23 cellular contexts compared by ENCODE assay signal in genomic region chr13:114204894-114205293, GRCh38. TPM values are rescaled to one million over a fixed set of nuclear protein-coding genes. Genes with fewer than 3 reads are reported as not detected.
DNase-seq lines count a peak whose midpoint lies in the region; ATAC-seq, FAIRE-seq and TF ChIP-seq lines count a peak whose summit lies in the region.
"Had no signal": no experiment of that assay in that cellular context is flagged by ENCODE, and none has a peak within 500 bp of the region (broad histone marks: within the 10 kb centered on the region; RNA-seq: fewer than 3 reads in every experiment).

No MANE protein-coding gene starts in this region.

- no peak overlapping the region for H3K4me3 ChIP-seq in keratinocyte (ENCODE audit: control insufficient read depth in 2 of 3, extremely low read depth in 1 of 3, insufficient read depth in 2 of 3, low read depth in 1 of 3, low read length in 3 of 3)
- no peak overlapping the region for H3K4me3 ChIP-seq in left ventricle myocardium inferior
- H3K4me3 ChIP-seq: BLaER1 had no signal

- H3K9me1 ChIP-seq in keratinocyte (ENCODE audit: control insufficient read depth, extremely low read depth, insufficient read depth, low read length): no peaks in the 10 kb centered on the region

- peaks cover 7% of the 10 kb centered on the region for H3K9me3 Mint-ChIP-seq in activated CD4-positive, alpha-beta T cell treated with anti-CD3 and anti-CD28 coated beads for 36 hours (ENCODE audit: low read depth)
- H3K9me3 Mint-ChIP-seq in activated CD4-positive, alpha-beta T cell treated with anti-CD3 and anti-CD28 coated beads, Interleukin-2, amount 10 ng/mL, durations not matched to agents 7 days and 5 days: peaks cover 26% of the 10 kb centered on the region
- H3K9me3 Mint-ChIP-seq in activated naive CD4-positive, alpha-beta T cell treated with anti-CD3 and anti-CD28 coated beads for 36 hours: peaks cover 8% of the 10 kb centered on the region
- peaks cover 61% of the 10 kb centered on the region for H3K9me3 Mint-ChIP-seq in nephron progenitor cell
- H3K9me3 Mint-ChIP-seq: CD8-positive, alpha-beta T cell had no signal

- no peak overlapping the region for H3K27ac Mint-ChIP-seq in activated CD4-positive, alpha-beta T cell treated with anti-CD3 and anti-CD28 coated beads for 36 hours
- H3K27ac Mint-ChIP-seq in activated CD4-positive, alpha-beta T cell treated with anti-CD3 and anti-CD28 coated beads, Interleukin-2, amount 10 ng/mL, durations not matched to agents 7 days and 5 days: no peak overlapping the region
- H3K27ac Mint-ChIP-seq in activated naive CD4-positive, alpha-beta T cell treated with anti-CD3 and anti-CD28 coated beads for 36 hours: no peak overlapping the region
- H3K27ac Mint-ChIP-seq in T-helper 17 cell (peak overlapping the region; percentile 19), nephron progenitor cell (no peak overlapping the region)
- H3K27ac Mint-ChIP-seq: CD14-positive monocyte; CD8-positive, alpha-beta T cell; HFFc6 had no signal

- H3K9me3 ChIP-seq in T-helper 17 cell (ENCODE audit: control insufficient read depth, low read length, poor library complexity, severe bottlenecking) (no peaks in the 10 kb centered on the region), keratinocyte (ENCODE audit: control insufficient read depth, low read depth, low read length) (peaks cover 1% of the 10 kb centered on the region), left ventricle myocardium inferior (replicated peaks) (peaks cover 10% of the 10 kb centered on the region)

- TF ChIP-seq CTCF in keratinocyte (optimal IDR thresholded peaks at IDR 0.05 in 1 of 3, IDR thresholded peaks at IDR 0.05 in 1 of 3, conservative IDR thresholded peaks at IDR 0.05 in 1 of 3; ENCODE audit: extremely low read depth in 1 of 3, insufficient read depth in 2 of 3, low read length in 3 of 3): no peak
- no peak for TF ChIP-seq CTCF in nephron progenitor cell (IDR thresholded peaks at IDR 0.05)
- no peak for TF ChIP-seq CTCF in left ventricle myocardium inferior (IDR thresholded peaks at IDR 0.05; ENCODE audit: borderline replicate concordance)

- DNase-seq in activated CD4-positive, alpha-beta T cell treated with anti-CD3 and anti-CD28 coated beads for 36 hours: no peak
- DNase-seq in activated CD4-positive, alpha-beta T cell treated with anti-CD3 and anti-CD28 coated beads, Interleukin-2, amount 10 ng/mL, durations not matched to agents 7 days and 5 days: no peak
- peak; percentile 22 for DNase-seq in activated naive CD4-positive, alpha-beta T cell treated with anti-CD3 and anti-CD28 coated beads for 36 hours
- DNase-seq in activated naive CD4-positive, alpha-beta T cell (lab: John Stamatoyannopoulos, UW): no peak
- DNase-seq in T-helper 17 cell: no peak
- DNase-seq in keratinocyte (ENCODE audit: low read depth, low spot score): no peak
- DNase-seq in nephron progenitor cell: no peak
- no peak for DNase-seq in left ventricle myocardium inferior
- DNase-seq: 8988T; Calu3; CD8-positive, alpha-beta T cell; DMS79 treated with DMSO at 0.1 percent for 48 hours; GF-D8; GOT3; H7; HFFc6 had no signal

- H3K27me3 ChIP-seq in keratinocyte (ENCODE audit: control insufficient read depth, extremely low read depth, insufficient read depth, low read length) (peaks cover 8% of the 10 kb centered on the region), left ventricle myocardium inferior (ENCODE audit: low read depth) (peaks cover 42% of the 10 kb centered on the region)
- H3K27me3 ChIP-seq: BLaER1 had no signal

- H3K27ac ChIP-seq in keratinocyte (ENCODE audit: control insufficient read depth, insufficient read depth, low read length) (no peak overlapping the region), left ventricle myocardium inferior (replicated peaks) (no peak overlapping the region)
- H3K27ac ChIP-seq: BLaER1, HL-60 had no signal

- intact Hi-C loops in activated CD4-positive, alpha-beta T cell treated with anti-CD3 and anti-CD28 coated beads for 36 hours (cut with DNase I, micrococcal nuclease): no loop called here
- intact Hi-C loops in activated naive CD4-positive, alpha-beta T cell treated with anti-CD3 and anti-CD28 coated beads for 36 hours (cut with micrococcal nuclease): no loop called here
- intact Hi-C loops in left ventricle myocardium inferior (cut with micrococcal nuclease): no loop called here

- ATAC-seq in activated CD4-positive, alpha-beta T cell treated with anti-CD3 and anti-CD28 coated beads for 36 hours: peak; percentile 70
- no peak for ATAC-seq in T-helper 17 cell
- ATAC-seq: CD8-positive, alpha-beta T cell; HCT116 had no signal

- no peaks in the 10 kb centered on the region for H3K36me3 Mint-ChIP-seq in activated CD4-positive, alpha-beta T cell treated with anti-CD3 and anti-CD28 coated beads for 36 hours (ENCODE audit: low read depth)
- peaks cover 11% of the 10 kb centered on the region for H3K36me3 Mint-ChIP-seq in activated CD4-positive, alpha-beta T cell treated with anti-CD3 and anti-CD28 coated beads, Interleukin-2, amount 10 ng/mL, durations not matched to agents 7 days and 5 days (ENCODE audit: low read depth)
- no peaks in the 10 kb centered on the region for H3K36me3 Mint-ChIP-seq in activated naive CD4-positive, alpha-beta T cell treated with anti-CD3 and anti-CD28 coated beads for 36 hours (ENCODE audit: low read depth)
- no peaks in the 10 kb centered on the region for H3K36me3 Mint-ChIP-seq in T-helper 17 cell (ENCODE audit: low read depth)
- no peaks in the 10 kb centered on the region for H3K36me3 Mint-ChIP-seq in nephron progenitor cell (ENCODE audit: low read depth)
- H3K36me3 Mint-ChIP-seq: CD14-positive monocyte; CD8-positive, alpha-beta T cell had no signal

- dilution Hi-C loops in keratinocyte (cut with MboI; ENCODE audit: extremely low pct_ligation_motif_present, low sequenced_read_pairs): no loop called here

- CTCF ChIA-PET in activated CD4-positive, alpha-beta T cell treated with anti-CD3 and anti-CD28 coated beads for 36 hours (lab: Charles Lee): no interaction called here
- CTCF ChIA-PET in activated CD4-positive, alpha-beta T cell treated with anti-CD3 and anti-CD28 coated beads, Interleukin-2, amount 10 ng/mL, durations not matched to agents 7 days and 5 days (lab: Charles Lee): interaction anchor here (0.6 kb wide), 1 partner anchor 94 kb away, joined by 3 read pairs; no protein-coding TSS in a partner anchor
- CTCF ChIA-PET in activated naive CD4-positive, alpha-beta T cell treated with anti-CD3 and anti-CD28 coated beads for 36 hours (lab: Charles Lee): no interaction called here

- H3K9ac ChIP-seq in keratinocyte (ENCODE audit: control insufficient read depth, extremely low read depth, insufficient read depth, low read length): no peak overlapping the region
- H3K9ac ChIP-seq: BLaER1 had no signal

- no peak overlapping the region for H3K4me2 ChIP-seq in keratinocyte (ENCODE audit: control insufficient read depth, extremely low read depth, insufficient read depth, low read depth, low read length)
- H3K4me2 ChIP-seq: BLaER1 had no signal

- H3K4me1 Mint-ChIP-seq in activated CD4-positive, alpha-beta T cell treated with anti-CD3 and anti-CD28 coated beads for 36 hours: peaks cover 32% of the 10 kb centered on the region
- H3K4me1 Mint-ChIP-seq in activated CD4-positive, alpha-beta T cell treated with anti-CD3 and anti-CD28 coated beads, Interleukin-2, amount 10 ng/mL, durations not matched to agents 7 days and 5 days: peaks cover 26% of the 10 kb centered on the region
- peaks cover 29% of the 10 kb centered on the region for H3K4me1 Mint-ChIP-seq in activated naive CD4-positive, alpha-beta T cell treated with anti-CD3 and anti-CD28 coated beads for 36 hours (ENCODE audit: low read depth)
- peaks cover 23% of the 10 kb centered on the region for H3K4me1 Mint-ChIP-seq in T-helper 17 cell
- H3K4me1 Mint-ChIP-seq in nephron progenitor cell: peaks cover 14% of the 10 kb centered on the region
- H3K4me1 Mint-ChIP-seq: CD14-positive monocyte had no signal

- H2AFZ ChIP-seq in keratinocyte (ENCODE audit: control insufficient read depth, low read length): no peak overlapping the region

- H3K36me3 ChIP-seq in keratinocyte (ENCODE audit: control insufficient read depth in 2 of 2, extremely low read depth in 1 of 2, insufficient read depth in 2 of 2, low read length in 2 of 2) (no peaks in the 10 kb centered on the region), left ventricle myocardium inferior (no peaks in the 10 kb centered on the region)
- H3K36me3 ChIP-seq: BLaER1 had no signal

- H3K4me3 Mint-ChIP-seq in activated CD4-positive, alpha-beta T cell treated with anti-CD3 and anti-CD28 coated beads for 36 hours: no peak overlapping the region
- no peak overlapping the region for H3K4me3 Mint-ChIP-seq in activated CD4-positive, alpha-beta T cell treated with anti-CD3 and anti-CD28 coated beads, Interleukin-2, amount 10 ng/mL, durations not matched to agents 7 days and 5 days
- no peak overlapping the region for H3K4me3 Mint-ChIP-seq in activated naive CD4-positive, alpha-beta T cell treated with anti-CD3 and anti-CD28 coated beads for 36 hours
- no peak overlapping the region for H3K4me3 Mint-ChIP-seq in T-helper 17 cell
- no peak overlapping the region for H3K4me3 Mint-ChIP-seq in nephron progenitor cell
- H3K4me3 Mint-ChIP-seq: CD14-positive monocyte; CD8-positive, alpha-beta T cell; HFFc6 had no signal

- peak; percentile 5 for FAIRE-seq in keratinocyte (lab: Jason Lieb, UNC)

- POLR2A ChIA-PET in activated CD4-positive, alpha-beta T cell treated with anti-CD3 and anti-CD28 coated beads for 36 hours (lab: Charles Lee): no interaction called here
- POLR2A ChIA-PET in activated CD4-positive, alpha-beta T cell treated with anti-CD3 and anti-CD28 coated beads, Interleukin-2, amount 10 ng/mL, durations not matched to agents 7 days and 5 days (lab: Charles Lee): no interaction called here

- H3K4me1 ChIP-seq in keratinocyte (ENCODE audit: control insufficient read depth, extremely low read depth, insufficient read depth, low read length) (peaks cover 7% of the 10 kb centered on the region), left ventricle myocardium inferior (no peaks in the 10 kb centered on the region)

- H4K20me1 ChIP-seq in keratinocyte (ENCODE audit: control insufficient read depth, extremely low read depth, insufficient read depth, low read length): no peaks in the 10 kb centered on the region
- H4K20me1 ChIP-seq: BLaER1 had no signal

- no peaks in the 10 kb centered on the region for H3K27me3 Mint-ChIP-seq in activated CD4-positive, alpha-beta T cell treated with anti-CD3 and anti-CD28 coated beads for 36 hours
- H3K27me3 Mint-ChIP-seq in activated CD4-positive, alpha-beta T cell treated with anti-CD3 and anti-CD28 coated beads, Interleukin-2, amount 10 ng/mL, durations not matched to agents 7 days and 5 days: peaks cover 8% of the 10 kb centered on the region
- no peaks in the 10 kb centered on the region for H3K27me3 Mint-ChIP-seq in activated naive CD4-positive, alpha-beta T cell treated with anti-CD3 and anti-CD28 coated beads for 36 hours (ENCODE audit: low read depth)
- H3K27me3 Mint-ChIP-seq in T-helper 17 cell: no peaks in the 10 kb centered on the region
- peaks cover 12% of the 10 kb centered on the region for H3K27me3 Mint-ChIP-seq in nephron progenitor cell (ENCODE audit: low read depth, poor library complexity)

- H3K79me2 ChIP-seq in keratinocyte (ENCODE audit: control insufficient read depth, insufficient read depth, low read length): no peaks in the 10 kb centered on the region

RNA-seq across cellular contexts. Expression of gene CFAP97D2, which starts 25.8 kb away (rescaled TPM):
- not detected for total RNA-seq in activated CD4-positive, alpha-beta T cell treated with anti-CD3 and anti-CD28 coated beads for 36 hours
- total RNA-seq in activated CD4-positive, alpha-beta T cell treated with anti-CD3 and anti-CD28 coated beads, Interleukin-2, amount 10 ng/mL, durations not matched to agents 7 days and 5 days: not detected
- under 1 TPM in 1 of 2 experiments, not detected in 1; 0.17 TPM for total RNA-seq in activated naive CD4-positive, alpha-beta T cell treated with anti-CD3 and anti-CD28 coated beads for 36 hours
- not detected for total RNA-seq in T-helper 17 cell
- not detected in 3 replicates for polyA plus RNA-seq in keratinocyte
- polyA plus RNA-seq in keratinocyte (2011; ENCODE audit: low read depth): not detected
- not detected in 2 replicates for polyA plus RNA-seq in keratinocyte (2011; cell fraction: cytosol; rRNA removed)
- not detected in 2 replicates for polyA plus RNA-seq in keratinocyte (2011; cell fraction: nucleus; rRNA removed)
- polyA plus RNA-seq in keratinocyte (2012; ENCODE audit: low replicate concordance): not detected in 2 replicates
- polyA minus RNA-seq in keratinocyte: not detected in 3 replicates
- polyA minus RNA-seq in keratinocyte (2011; cell fraction: cytosol; rRNA and poly(A)+ RNA removed): not detected
- not detected in 2 replicates for polyA minus RNA-seq in keratinocyte (2011; cell fraction: nucleus; rRNA and poly(A)+ RNA removed)
- total RNA-seq in left ventricle myocardium inferior: not detected
- total RNA-seq: A673, Calu3, H7, HFFc6, HT1080 had no signal
- polyA plus RNA-seq: AG04450 had no signal

RNA-seq across cellular contexts. Expression of gene CDC16, which starts 29.8 kb away (rescaled TPM):
- total RNA-seq in activated CD4-positive, alpha-beta T cell treated with anti-CD3 and anti-CD28 coated beads for 36 hours: 10 to 100 TPM; 83.5 to 90.8 TPM
- total RNA-seq in activated CD4-positive, alpha-beta T cell treated with anti-CD3 and anti-CD28 coated beads, Interleukin-2, amount 10 ng/mL, durations not matched to agents 7 days and 5 days: 10 to 100 TPM; 81.6 to 85.4 TPM
- total RNA-seq in activated naive CD4-positive, alpha-beta T cell treated with anti-CD3 and anti-CD28 coated beads for 36 hours: 10 to 100 TPM; 67.2 to 69.5 TPM
- total RNA-seq in T-helper 17 cell (10 to 100 TPM; 47.8 to 69.3 TPM), left ventricle myocardium inferior (34.5 TPM)
- 66.4 to 91.8 TPM (median 74.5 TPM) in 3 replicates for polyA plus RNA-seq in keratinocyte
- polyA plus RNA-seq in keratinocyte (2011; ENCODE audit: low read depth): 117 TPM
- 54.7 and 95.4 TPM in 2 replicates for polyA plus RNA-seq in keratinocyte (2011; cell fraction: cytosol; rRNA removed)
- polyA plus RNA-seq in keratinocyte (2011; cell fraction: nucleus; rRNA removed): 123 and 150 TPM in 2 replicates
- polyA plus RNA-seq in keratinocyte (2012; ENCODE audit: low replicate concordance): 52.5 and 53.2 TPM in 2 replicates
- polyA minus RNA-seq in keratinocyte: 20.1 to 79.7 TPM (median 41.6 TPM) in 3 replicates
- polyA minus RNA-seq in keratinocyte (2011; cell fraction: cytosol; rRNA and poly(A)+ RNA removed): 34.7 TPM
- 36.8 and 65.9 TPM in 2 replicates for polyA minus RNA-seq in keratinocyte (2011; cell fraction: nucleus; rRNA and poly(A)+ RNA removed)
